8 cellular contexts compared by ENCODE assay signal in the genomic region with DNA sequence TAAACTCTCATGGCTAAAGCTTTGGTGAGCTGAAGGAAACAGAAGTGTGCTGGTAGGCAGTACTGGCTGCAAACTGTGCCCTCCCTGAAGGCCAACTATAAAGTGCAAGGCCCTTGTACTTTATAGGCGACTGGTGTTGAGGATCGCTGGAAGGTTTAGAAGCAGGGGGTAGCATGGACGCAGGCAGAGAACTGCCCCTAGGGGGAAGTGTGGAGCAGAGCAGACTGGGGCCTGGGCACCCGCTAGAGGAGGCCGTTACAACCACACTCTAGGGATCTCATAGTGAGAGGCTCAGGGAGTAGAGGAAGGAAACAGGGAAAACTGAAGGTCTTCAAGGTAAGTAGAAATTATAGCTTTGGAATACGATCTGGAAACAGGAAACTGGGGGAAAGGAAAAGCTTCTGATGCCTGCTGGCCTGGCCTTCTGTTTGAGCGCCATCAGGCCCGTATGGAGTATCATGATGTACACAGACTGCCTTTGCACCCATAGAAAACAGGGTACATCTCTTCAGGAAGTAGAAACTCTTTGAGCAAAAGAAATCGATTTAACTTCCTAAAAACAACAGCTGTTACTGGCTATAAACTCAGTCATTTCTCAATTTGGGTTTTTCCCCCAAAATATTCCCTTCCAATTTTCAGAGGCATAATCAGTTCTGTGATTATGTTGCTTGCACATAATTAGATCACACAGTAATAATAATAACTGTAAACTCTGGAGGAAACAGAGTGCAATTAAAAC.
A peak's percentile ranks its signal among the peaks of the same experiment; 100 is the strongest.
DNase-seq lines count a peak whose midpoint lies in the region; ATAC-seq and TF ChIP-seq lines count a peak whose summit lies in the region.

No MANE protein-coding gene starts in this region.

- CTCF ChIA-PET in AG04449 (lab: Yijun Ruan, JAX) = interaction anchor here (1.0 to 1.3 kb wide), 2 partner anchors 19 to 21 kb away, joined by 3 read pairs; no protein-coding TSS in a partner anchor

- TF ChIP-seq CTCF in AG04449 (IDR thresholded peaks at IDR 0.05; ENCODE audit: insufficient read depth, low read length, missing control alignments) = peak; percentile 15
- peak; percentile 10 for TF ChIP-seq CTCF in astrocyte of the spinal cord (IDR thresholded peaks at IDR 0.05; ENCODE audit: low read depth, low read length)

- H3K9me3 ChIP-seq in stomach smooth muscle (ENCODE audit: control insufficient read depth in 2 of 2, low read length in 2 of 2) = no peaks in the 10 kb centered on the region

- ATAC-seq in HG03108 (IDR thresholded peaks at IDR 0.05; ENCODE audit: unreplicated experiment) = peak; percentile 32

- H3K9ac ChIP-seq in stomach smooth muscle (ENCODE audit: low read length in 2 of 2) = peak overlapping the region in 1 of 2 donors; percentile 33

- H3K27ac ChIP-seq in stomach smooth muscle (ENCODE audit: low read length) = peak overlapping the region; percentile 67

- POLR2A ChIA-PET in AG04449 (lab: Yijun Ruan, JAX) = interaction anchor here (0.5 to 2.9 kb wide), 2 partner anchors 27 to 121 kb away, joined by 3 to 16 read pairs; no protein-coding TSS in a partner anchor

- H3K36me3 ChIP-seq in stomach smooth muscle (ENCODE audit: control insufficient read depth in 2 of 2, insufficient read depth in 2 of 2, low read length in 2 of 2) = no peaks in the 10 kb centered on the region

- H3K4me1 ChIP-seq in stomach smooth muscle (ENCODE audit: control insufficient read depth, insufficient read depth, low read length) = peaks cover 9% of the 10 kb centered on the region

- in situ Hi-C loops in GM18951 (cut with MboI; ENCODE audit: low sequenced_read_pairs, unreplicated experiment) = loop anchor here (25.0 kb wide), 1 partner anchor 311 kb away; no protein-coding TSS in a partner anchor
- in situ Hi-C loops in astrocyte of the spinal cord (cut with HindIII; ENCODE audit: low sequenced_read_pairs) = no loop called here

- peaks cover 0 to 2% of the 10 kb centered on the region in 2 donors for H3K27me3 ChIP-seq in stomach smooth muscle (ENCODE audit: control insufficient read depth in 1 of 2, insufficient read depth in 2 of 2, low read length in 2 of 2)

- DNase-seq in AG04449 (ENCODE audit: low read depth, low spot score) (no peak), SKM-1 (lab: John Stamatoyannopoulos, UW; ENCODE audit: unreplicated experiment) (peak; percentile 37), astrocyte of the spinal cord (ENCODE audit: low read depth, low spot score) (no peak), left kidney (ENCODE audit: low read depth, low spot score) (peak; percentile 43), NCI-H1092 (lab: John Stamatoyannopoulos, UW) (no peak)

- H3K4me3 ChIP-seq in AG04449 (ENCODE audit: low read depth, low read length) = no peak overlapping the region
- H3K4me3 ChIP-seq in astrocyte of the spinal cord (ENCODE audit: low read depth, low read length) = no peak overlapping the region
- peak overlapping the region in 1 of 2 donors; percentile 53 for H3K4me3 ChIP-seq in stomach smooth muscle (ENCODE audit: low read length in 2 of 2)

- TF ChIP-seq POLR2A in GM18951 (IDR thresholded peaks at IDR 0.05; ENCODE audit: extremely low read depth, insufficient read depth, insufficient read length) = peak; percentile 45

Comparison
In these comparisons a context has a peak if more than half of its experiments do, and no peak if none do; other contexts are left out.
1. DNase-seq: peak in SKM-1 (single experiment) and left kidney (single experiment); none in AG04449 (single experiment), astrocyte of the spinal cord (single experiment) and NCI-H1092 (single experiment).